In the genomic region with DNA sequence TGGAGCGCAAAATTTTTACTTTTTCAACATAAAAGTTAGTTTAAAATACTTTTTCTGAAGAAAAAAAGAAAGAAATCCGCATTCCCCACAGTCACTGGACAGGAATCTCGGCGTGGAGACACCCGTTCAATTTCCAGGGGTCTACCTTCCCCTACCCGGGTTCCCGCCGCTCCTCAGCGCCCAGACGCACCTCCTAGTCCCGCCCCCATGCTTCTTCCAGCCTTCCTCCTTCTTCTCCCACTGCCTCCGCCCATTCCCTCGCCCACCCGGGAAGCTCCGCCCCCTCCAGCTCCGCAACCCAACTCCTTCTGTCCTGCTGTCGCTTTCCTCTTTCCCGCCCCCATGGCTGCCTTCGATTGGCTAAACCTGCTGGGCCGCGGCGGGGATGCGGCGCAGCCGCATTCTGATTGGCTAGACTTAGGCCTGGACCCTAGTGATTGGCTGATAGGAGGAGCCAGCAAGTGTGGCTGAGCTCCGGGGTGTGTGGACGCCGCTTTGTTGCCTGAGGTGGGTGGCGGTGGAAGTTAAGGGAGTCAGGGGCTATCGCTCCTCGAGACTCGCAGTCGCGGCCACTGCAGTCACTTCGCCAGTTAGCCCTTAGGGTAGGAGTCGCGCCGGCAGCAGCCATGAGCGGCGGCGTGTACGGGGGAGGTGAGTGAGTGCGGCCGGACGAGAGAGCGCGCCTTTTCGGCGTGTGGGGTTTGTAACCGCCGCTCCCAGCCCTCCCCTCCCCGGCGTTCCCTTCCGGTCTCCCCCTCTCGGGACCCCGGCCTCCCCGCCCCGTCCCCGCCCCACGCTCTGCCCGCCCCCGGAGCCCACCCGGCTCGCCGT, we compare ENCODE assay signal across 8 cellular contexts. TPM values are rescaled to one million over a fixed set of nuclear protein-coding genes. Genes with fewer than 3 reads are reported as not detected.
DNase-seq lines count a peak whose midpoint lies in the region; ATAC-seq and TF ChIP-seq lines count a peak whose summit lies in the region.

A gene (plus strand): TSS at position 460 of the 831 bp plus-strand sequence. CDS start 167 bp downstream, at position 627.

- peak within 1 kb of the TSS; percentile 80 for H3K27ac ChIP-seq in SU-DHL-6 (ENCODE audit: low read depth, low read length)
- peak within 1 kb of the TSS; percentile 94 for H3K27ac ChIP-seq in thymus (ENCODE audit: low read depth)

- H3K27me3 ChIP-seq in SU-DHL-6 (ENCODE audit: low read length) (no peaks in the 10 kb centered on the region), thymus (ENCODE audit: control insufficient read depth, insufficient read depth) (no peaks in the 10 kb centered on the region)

- H3F3A ChIP-seq in SU-DHL-6 (ENCODE audit: insufficient read depth): no peaks in the 10 kb centered on the region; the same call in 1 of the 2 replicates

- peaks cover 4% of the 10 kb centered on the region for H3K4me1 ChIP-seq in thymus (ENCODE audit: control insufficient read depth, insufficient read depth, low read length)

- peaks cover 29% of the 10 kb centered on the region for H3K4me1 Mint-ChIP-seq in activated naive CD8-positive, alpha-beta T cell treated with anti-CD3 and anti-CD28 coated beads, Interleukin-2, amount 10 ng/mL, durations not matched to agents 7 days and 5 days
- H3K4me1 Mint-ChIP-seq in osteocyte (ENCODE audit: unreplicated experiment): peaks cover 18% of the 10 kb centered on the region

- H3K9me2 ChIP-seq in SU-DHL-6 (replicated peaks; ENCODE audit: insufficient read depth, low read length): no peaks in the 10 kb centered on the region

- H3K4me3 Mint-ChIP-seq in activated naive CD8-positive, alpha-beta T cell treated with anti-CD3 and anti-CD28 coated beads, Interleukin-2, amount 10 ng/mL, durations not matched to agents 7 days and 5 days: peak within 1 kb of the TSS; percentile 98
- peak within 1 kb of the TSS; percentile 97 for H3K4me3 Mint-ChIP-seq in osteocyte (ENCODE audit: unreplicated experiment)

- H3K36me3 Mint-ChIP-seq in activated naive CD8-positive, alpha-beta T cell treated with anti-CD3 and anti-CD28 coated beads, Interleukin-2, amount 10 ng/mL, durations not matched to agents 7 days and 5 days: peaks cover 2% of the 10 kb centered on the region
- H3K36me3 Mint-ChIP-seq in osteocyte (ENCODE audit: unreplicated experiment): no peaks in the 10 kb centered on the region

- peak within 1 kb of the TSS; percentile 96 for H3K27ac Mint-ChIP-seq in activated naive CD8-positive, alpha-beta T cell treated with anti-CD3 and anti-CD28 coated beads, Interleukin-2, amount 10 ng/mL, durations not matched to agents 7 days and 5 days
- H3K27ac Mint-ChIP-seq in osteocyte (ENCODE audit: unreplicated experiment): peak within 1 kb of the TSS; percentile 98

- peak; percentile 69 for TF ChIP-seq POLR2A in GM10847 (IDR thresholded peaks at IDR 0.05; ENCODE audit: extremely low read depth, insufficient read length)

- peak within 1 kb of the TSS; percentile 96 for H3K4me2 ChIP-seq in SU-DHL-6 (ENCODE audit: low read depth, low read length, poor library complexity, severe bottlenecking)

- POLR2A ChIA-PET in activated naive CD8-positive, alpha-beta T cell treated with anti-CD3 and anti-CD28 coated beads, Interleukin-2, amount 10 ng/mL, durations not matched to agents 7 days and 5 days (lab: Charles Lee): interaction anchor here (0.6 to 1.4 kb wide), 8 partner anchors 9 to 414 kb away, joined by 3 to 6 read pairs (median 4); a partner anchor contains a TSS

- peak within 1 kb of the TSS; percentile 93 for H3K9ac ChIP-seq in SU-DHL-6 (ENCODE audit: low read length)

- H4K20me1 ChIP-seq in SU-DHL-6 (ENCODE audit: low read depth, low read length): no peaks in the 10 kb centered on the region

- TF ChIP-seq CTCF in SU-DHL-6 (IDR thresholded peaks at IDR 0.05; ENCODE audit: insufficient read depth, low read length, poor library complexity, severe bottlenecking) (no peak), osteocyte (IDR thresholded peaks at IDR 0.05) (no peak)

- intact Hi-C loops in head of caudate nucleus (cut with DNase I): loop anchor here (2.0 to 10.0 kb wide), 4 partner anchors 42 to 545 kb away; a partner anchor contains a TSS

- peaks cover 11% of the 10 kb centered on the region for H3K27me3 Mint-ChIP-seq in activated naive CD8-positive, alpha-beta T cell treated with anti-CD3 and anti-CD28 coated beads, Interleukin-2, amount 10 ng/mL, durations not matched to agents 7 days and 5 days
- peaks cover 5% of the 10 kb centered on the region for H3K27me3 Mint-ChIP-seq in osteocyte (ENCODE audit: unreplicated experiment)

- peak; percentile 94 for ATAC-seq in HG02678 (IDR thresholded peaks at IDR 0.05; ENCODE audit: unreplicated experiment)
- peak; percentile 95 for ATAC-seq in activated naive CD8-positive, alpha-beta T cell treated with anti-CD3 and anti-CD28 coated beads, Interleukin-2, amount 10 ng/mL, durations not matched to agents 7 days and 5 days (ENCODE audit: low read depth)

- peak within 1 kb of the TSS; percentile 84 for H2AFZ ChIP-seq in SU-DHL-6 (ENCODE audit: low read depth, low read length, severe bottlenecking)

- H3K9me3 ChIP-seq in SU-DHL-6 (ENCODE audit: insufficient read depth, low read length): no peaks in the 10 kb centered on the region
- no peaks in the 10 kb centered on the region for H3K9me3 ChIP-seq in thymus (ENCODE audit: control insufficient read depth)

- WGBS in thymus: 1% methylated on average over 65 of the region's 65 CpGs

- H3K79me2 ChIP-seq in SU-DHL-6 (ENCODE audit: insufficient read depth, low read length): peaks cover 46% of the 10 kb centered on the region

- no peaks in the 10 kb centered on the region for H3K9me3 Mint-ChIP-seq in activated naive CD8-positive, alpha-beta T cell treated with anti-CD3 and anti-CD28 coated beads, Interleukin-2, amount 10 ng/mL, durations not matched to agents 7 days and 5 days
- H3K9me3 Mint-ChIP-seq in osteocyte (ENCODE audit: unreplicated experiment): no peaks in the 10 kb centered on the region

- H3K4me3 ChIP-seq in SU-DHL-6 (ENCODE audit: insufficient read depth, low read length, poor library complexity, severe bottlenecking) (peak within 1 kb of the TSS; percentile 86), thymus (ENCODE audit: low read length) (peak within 1 kb of the TSS; percentile 80)

- no peaks in the 10 kb centered on the region for H3K36me3 ChIP-seq in SU-DHL-6 (ENCODE audit: low read length)
- no peaks in the 10 kb centered on the region for H3K36me3 ChIP-seq in thymus (ENCODE audit: control insufficient read depth, insufficient read depth)

- DNase-seq in NCI-H128 (lab: John Stamatoyannopoulos, UW; ENCODE audit: unreplicated experiment) (peak; percentile 99), head of caudate nucleus (peak; percentile 98 to 100 (median 99)), osteocyte (ENCODE audit: extremely low spot score, unreplicated experiment) (peak; percentile 100)
- peak; percentile 94 for DNase-seq in activated naive CD8-positive, alpha-beta T cell treated with anti-CD3 and anti-CD28 coated beads, Interleukin-2, amount 10 ng/mL, durations not matched to agents 7 days and 5 days

RNA-seq across cellular contexts. Expression of the gene that starts here (rescaled TPM):
- total RNA-seq in activated naive CD8-positive, alpha-beta T cell treated with anti-CD3 and anti-CD28 coated beads, Interleukin-2, amount 10 ng/mL, durations not matched to agents 7 days and 5 days: 10 to 100 TPM; 72.1 to 74.4 TPM
- total RNA-seq in osteocyte: 46.5 and 49.8 TPM in 2 replicates
- 113 TPM for polyA plus RNA-seq in thymus

Comparison
In these comparisons a context has a peak if more than half of its experiments do, and no peak if none do; other contexts are left out.
1. Peak in every context shown above with its lines: DNase-seq, ATAC-seq, H3K4me3 ChIP-seq and H3K27ac ChIP-seq.